In the genomic region with DNA sequence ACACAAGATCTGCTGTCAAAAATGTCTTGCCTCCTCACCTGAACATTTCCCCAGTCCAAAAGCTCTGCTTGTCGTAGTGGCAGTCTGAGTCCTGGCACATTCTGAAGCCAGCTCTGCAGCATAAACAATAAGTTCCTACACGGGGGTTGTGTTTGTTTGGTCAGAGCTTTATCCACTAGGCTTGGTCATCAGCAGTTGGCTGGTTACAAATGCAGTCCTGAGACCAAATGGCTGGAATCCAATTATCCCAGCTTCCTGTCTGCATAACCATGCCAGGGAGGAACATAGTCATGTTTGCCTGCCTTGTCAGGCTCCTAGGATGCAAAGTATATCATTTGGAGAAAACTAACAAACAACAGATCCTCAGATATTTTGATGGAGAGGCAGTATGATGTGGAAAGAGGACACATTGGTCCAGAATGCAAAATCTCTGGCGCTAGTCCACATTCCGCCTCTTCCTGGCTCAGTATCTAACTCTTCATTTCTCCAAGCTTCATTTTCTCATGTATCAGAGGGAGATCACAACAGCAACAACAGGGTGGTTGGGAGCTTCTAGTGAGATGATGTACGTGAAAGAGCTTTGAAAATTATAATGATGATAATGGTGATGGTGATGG, we compare ENCODE assay signal across 10 cellular contexts.
A peak's percentile ranks its signal among the peaks of the same experiment; 100 is the strongest.
DNase-seq lines count a peak whose midpoint lies in the region; ATAC-seq and TF ChIP-seq lines count a peak whose summit lies in the region.
"Had no signal": no experiment of that assay in that cellular context is flagged by ENCODE, and none has a peak within 500 bp of the region (broad histone marks: within the 10 kb centered on the region; RNA-seq: fewer than 3 reads in every experiment).

No MANE protein-coding gene starts in this region.

- no peaks in the 10 kb centered on the region for H3K9me3 ChIP-seq in thoracic aorta

- H3K36me3 ChIP-seq in thoracic aorta = no peaks in the 10 kb centered on the region

- no peak for TF ChIP-seq CTCF in thoracic aorta (IDR thresholded peaks at IDR 0.05)

- no peaks in the 10 kb centered on the region for H3K27me3 ChIP-seq in thoracic aorta (replicated peaks; ENCODE audit: insufficient read depth)

- H3K27ac ChIP-seq in thoracic aorta = peak overlapping the region; percentile 56 to 63

- DNase-seq in NCI-H1092 treated with DMSO at 0.1 percent for 48 hours (lab: John Stamatoyannopoulos, UW) (peak; percentile 35), NCI-H1092 (lab: John Stamatoyannopoulos, UW) (no peak), cerebellar cortex (ENCODE audit: low spot score) (peak; percentile 73), left colon (no peak), thoracic aorta (ENCODE audit: low spot score) (peak; percentile 14), NCI-H526 treated with DMSO at 0.1 percent for 48 hours (lab: John Stamatoyannopoulos, UW) (no peak)
- DNase-seq: activated effector memory CD4-positive, alpha-beta T cell treated with anti-CD3 and anti-CD28 coated beads, Interleukin-2, amount 50 U/mL, for 16 hours had no signal

- no peak overlapping the region for H3K4me3 ChIP-seq in thoracic aorta
- H3K4me3 ChIP-seq: smooth muscle cell had no signal

- intact Hi-C loops in left colon (cut with DNase I, micrococcal nuclease) = no loop called here

- H3K4me1 ChIP-seq in thoracic aorta (ENCODE audit: control insufficient read depth in 1 of 2, low read depth in 2 of 2) = peaks cover 12 to 43% of the 10 kb centered on the region in 2 donors

- ATAC-seq in left colon (peak; percentile 31), thoracic aorta (ENCODE audit: insufficient number of reproducible peaks, low FRiP score, low read depth) (peak; percentile 58), GM21529 (IDR thresholded peaks at IDR 0.05; ENCODE audit: unreplicated experiment) (no peak), HG03520 (IDR thresholded peaks at IDR 0.05; ENCODE audit: unreplicated experiment) (no peak)

Comparison
In these comparisons a context has a peak if more than half of its experiments do, and no peak if none do; other contexts are left out.
1. DNase-seq: peak in NCI-H1092 treated with DMSO at 0.1 percent for 48 hours (single experiment), cerebellar cortex (single experiment) and thoracic aorta (single experiment); none in NCI-H1092 (single experiment), left colon (0 of 2) and NCI-H526 treated with DMSO at 0.1 percent for 48 hours (single experiment).
2. ATAC-seq: peak in left colon (single experiment) and thoracic aorta (single experiment); none in GM21529 (single experiment) and HG03520 (single experiment).